Comparison of ENCODE assay signal across 28 cellular contexts in genomic region chr10:52889611-52890010, GRCh38.
"Had no signal": no experiment of that assay in that cellular context is flagged by ENCODE, and none has a peak within 500 bp of the region (broad histone marks: within the 10 kb centered on the region; RNA-seq: fewer than 3 reads in every experiment).

No MANE protein-coding gene starts in this region.

- DNase-seq: naive B cell; natural killer cell; occipital lobe; ovary; psoas muscle; right cardiac atrium; right lobe of liver; sigmoid colon; small intestine; stimulated activated CD4-positive, alpha-beta T cell treated with anti-CD3 and anti-CD28 coated beads, Interleukin-15, amount 100 ng/mL, for 24 hours; stimulated activated CD4-positive, alpha-beta T cell treated with anti-CD3 and anti-CD28 coated beads, Interleukin-2, amount 100 ng/mL, for 24 hours; stimulated activated CD4-positive, alpha-beta T cell treated with anti-CD3 and anti-CD28 coated beads, Interleukin-2, amount 100 ng/mL, for 48 hours; stimulated activated CD4-positive, alpha-beta T cell treated with anti-CD3 and anti-CD28 coated beads, Interleukin-4, amount 100 ng/mL, for 24 hours; stimulated activated naive CD4-positive, alpha-beta T cell; stimulated activated naive CD8-positive, alpha-beta T cell treated with anti-CD3 and anti-CD28 coated beads, Interleukin-15, amount 100 ng/mL, for 72 hours; stimulated activated naive CD8-positive, alpha-beta T cell treated with anti-CD3 and anti-CD28 coated beads, Interleukin-15, Interleukin-2, amounts not matched to agents 100 U/mL and 50 U/mL, for 24 hours; substantia nigra; testis; tibial artery; transverse colon had no signal

- H3K36me3 Mint-ChIP-seq: naive B cell; natural killer cell; stimulated activated effector memory CD8-positive, alpha-beta T cell treated with anti-CD3 and anti-CD28 coated beads, Interleukin-12 subunit alpha, Interleukin-12 subunit beta, amount 100 ng/mL, for 72 hours; type B pancreatic cell had no signal

- H3K4me1 Mint-ChIP-seq: naive B cell; natural killer cell; stimulated activated effector memory CD8-positive, alpha-beta T cell treated with anti-CD3 and anti-CD28 coated beads, Interleukin-12 subunit alpha, Interleukin-12 subunit beta, amount 100 ng/mL, for 72 hours; stimulated activated naive CD8-positive, alpha-beta T cell treated with anti-CD3 and anti-CD28 coated beads, Interleukin-15, amount 100 ng/mL, for 72 hours had no signal

- FAIRE-seq: small intestine, urothelium cell line had no signal

- H3K27ac ChIP-seq: neural progenitor cell, ovary, psoas muscle, right lobe of liver, sigmoid colon, suprapubic skin, testis, tibial artery, transverse colon, vagina had no signal

- H3K36me3 ChIP-seq: neural progenitor cell, ovary, right lobe of liver, sigmoid colon, suprapubic skin, tibial artery, transverse colon, vagina had no signal

- H3K27ac Mint-ChIP-seq: naive B cell; natural killer cell; nephron; neural progenitor cell; progenitor cell of endocrine pancreas; stimulated activated effector memory CD8-positive, alpha-beta T cell treated with anti-CD3 and anti-CD28 coated beads, Interleukin-12 subunit alpha, Interleukin-12 subunit beta, amount 100 ng/mL, for 72 hours; stimulated activated naive CD8-positive, alpha-beta T cell treated with anti-CD3 and anti-CD28 coated beads, Interleukin-15, amount 100 ng/mL, for 72 hours; type B pancreatic cell had no signal

- H3K4me1 ChIP-seq: neural progenitor cell, psoas muscle, right lobe of liver, sigmoid colon, suprapubic skin, testis, tibial artery, transverse colon, vagina had no signal

- H3K27me3 ChIP-seq: neural progenitor cell, ovary, right lobe of liver, sigmoid colon, testis, tibial artery, transverse colon, vagina had no signal

- H3K27me3 Mint-ChIP-seq: naive B cell; progenitor cell of endocrine pancreas; stimulated activated naive CD8-positive, alpha-beta T cell treated with anti-CD3 and anti-CD28 coated beads, Interleukin-15, amount 100 ng/mL, for 72 hours; type B pancreatic cell had no signal

- H3K9me3 ChIP-seq: ovary, psoas muscle, right lobe of liver, sigmoid colon, suprapubic skin, testis, tibial artery, transverse colon, vagina had no signal

- H3K9me3 Mint-ChIP-seq: nephron; stimulated activated naive CD8-positive, alpha-beta T cell treated with anti-CD3 and anti-CD28 coated beads, Interleukin-15, amount 100 ng/mL, for 72 hours; type B pancreatic cell had no signal

- ATAC-seq: natural killer cell; psoas muscle; right cardiac atrium; stimulated activated effector memory CD8-positive, alpha-beta T cell treated with anti-CD3 and anti-CD28 coated beads, Interleukin-12 subunit alpha, Interleukin-12 subunit beta, amount 100 ng/mL, for 72 hours; stimulated activated naive CD8-positive, alpha-beta T cell treated with anti-CD3 and anti-CD28 coated beads, Interleukin-15, amount 100 ng/mL, for 72 hours; stimulated activated naive CD8-positive, alpha-beta T cell treated with anti-CD3 and anti-CD28 coated beads, Interleukin-15, Interleukin-2, amounts not matched to agents 100 U/mL and 50 U/mL, for 24 hours had no signal

- H3K4me3 Mint-ChIP-seq: naive B cell; natural killer cell; nephron; neural progenitor cell; stimulated activated effector memory CD8-positive, alpha-beta T cell treated with anti-CD3 and anti-CD28 coated beads, Interleukin-12 subunit alpha, Interleukin-12 subunit beta, amount 100 ng/mL, for 72 hours; stimulated activated naive CD8-positive, alpha-beta T cell treated with anti-CD3 and anti-CD28 coated beads, Interleukin-15, amount 100 ng/mL, for 72 hours; type B pancreatic cell had no signal

- H3K4me3 ChIP-seq: neural progenitor cell, ovary, psoas muscle, right lobe of liver, sigmoid colon, suprapubic skin, testis, tibial artery, transverse colon, vagina had no signal

- H3K9ac ChIP-seq: neural progenitor cell had no signal
